ENCODE assay signal across 8 cellular contexts in genomic region chrX:30568083-30568482, GRCh38.
DNase-seq lines count a peak whose midpoint lies in the region; ATAC-seq and TF ChIP-seq lines count a peak whose summit lies in the region.
"Not testable (repeated sequence)": the region's sequence is repeated elsewhere in the genome, so short reads cannot be mapped to it uniquely, and the experiment has no call there.

No MANE protein-coding gene starts in this region.

- not testable (repeated sequence) for H3K4me1 ChIP-seq in adipocyte (ENCODE audit: control insufficient read depth, insufficient read depth, low read length)

- H3K4me3 ChIP-seq in AG04449 (ENCODE audit: low read depth, low read length); adipocyte (ENCODE audit: low read length): not testable (repeated sequence)

- H3K36me3 ChIP-seq in adipocyte (ENCODE audit: control insufficient read depth, insufficient read depth, low read length, severe bottlenecking) = not testable (repeated sequence)

- peak; percentile 46 for ATAC-seq in GM18499 (IDR thresholded peaks at IDR 0.05; ENCODE audit: insufficient read depth, unreplicated experiment)
- ATAC-seq in GM19468 (IDR thresholded peaks at IDR 0.05; ENCODE audit: extremely low read depth, unreplicated experiment) = peak; percentile 69
- ATAC-seq in HG02678 (IDR thresholded peaks at IDR 0.05; ENCODE audit: unreplicated experiment) = peak; percentile 76
- ATAC-seq in HG03354 (IDR thresholded peaks at IDR 0.05; ENCODE audit: poor library complexity, severe bottlenecking, unreplicated experiment) = peak; percentile 81

- CTCF ChIA-PET in AG04449 (lab: Yijun Ruan, JAX) = not testable (repeated sequence)

- POLR2A ChIA-PET in AG04449 (lab: Yijun Ruan, JAX) = not testable (repeated sequence)

- H3K27me3 ChIP-seq in adipocyte (replicated peaks; ENCODE audit: control insufficient read depth, insufficient read depth, low read length) = not testable (repeated sequence)

- TF ChIP-seq CTCF in AG04449 (IDR thresholded peaks at IDR 0.05; ENCODE audit: insufficient read depth, low read length, missing control alignments) = not testable (repeated sequence)

- not testable (repeated sequence) for H3K9ac ChIP-seq in adipocyte (ENCODE audit: low read length)

- peak; percentile 3 for DNase-seq in AG04449 (ENCODE audit: low read depth, low spot score)
- peak; percentile 64 for DNase-seq in MV-4-11 (lab: John Stamatoyannopoulos, UW)
- peak; percentile 15 for DNase-seq in adipocyte (ENCODE audit: low read depth)
- DNase-seq in hepatic stellate cell (ENCODE audit: low spot score) = peak; percentile 10

- H3K9me3 ChIP-seq in adipocyte (ENCODE audit: control insufficient read depth, low read length) = not testable (repeated sequence)

Comparison
In these comparisons a context has a peak if more than half of its experiments do, and no peak if none do; other contexts are left out.
1. DNase-seq: peak in every context shown above with its lines; median percentile 64 in MV-4-11; 15 in adipocyte; 10 in hepatic stellate cell; 3 in AG04449.